ENCODE assay signal across 30 cellular contexts in the genomic region with DNA sequence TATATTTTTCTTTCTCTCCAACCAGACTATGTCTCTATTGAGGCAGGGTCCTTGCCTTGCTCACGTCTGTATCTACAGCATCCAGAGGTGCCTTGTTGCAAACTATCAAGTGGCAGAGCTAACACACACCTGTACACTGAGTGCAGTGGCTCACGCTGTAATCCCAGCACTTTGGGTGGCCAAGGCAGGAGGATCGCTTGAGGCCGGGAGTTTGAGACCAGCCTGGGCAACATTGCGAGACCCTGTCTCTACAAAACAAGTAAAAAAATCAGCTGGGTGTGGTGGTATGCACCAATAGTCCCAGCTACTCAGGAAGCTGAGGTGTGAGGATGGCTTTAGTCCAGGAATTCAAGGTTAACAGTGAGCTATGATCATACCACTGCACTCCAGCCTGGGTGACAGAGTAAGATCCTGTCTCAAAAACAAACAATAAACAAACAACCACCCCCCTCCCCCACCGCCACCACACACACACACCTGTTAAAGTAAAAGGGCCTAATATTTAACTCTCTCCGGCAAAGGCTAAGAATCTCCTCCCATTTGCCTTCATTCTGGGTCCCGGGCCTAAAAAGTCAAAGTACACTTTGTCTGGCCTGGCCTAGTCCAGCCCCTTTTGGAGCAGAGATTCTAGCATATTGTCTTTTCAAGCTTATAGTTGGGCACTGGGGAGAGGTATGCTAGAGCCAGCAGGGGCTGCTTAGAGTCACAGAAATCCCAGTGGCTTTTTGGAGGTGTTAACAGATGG. TPM values are rescaled to one million over a fixed set of nuclear protein-coding genes. Genes with fewer than 3 reads are reported as not detected.
DNase-seq lines count a peak whose midpoint lies in the region; ATAC-seq and TF ChIP-seq lines count a peak whose summit lies in the region.
"Had no signal": no experiment of that assay in that cellular context is flagged by ENCODE, and none has a peak within 500 bp of the region (broad histone marks: within the 10 kb centered on the region; RNA-seq: fewer than 3 reads in every experiment).

No MANE protein-coding gene starts in this region.

- H3K27me3 Mint-ChIP-seq in IgD-negative memory B cell (no peaks in the 10 kb centered on the region), nephron progenitor cell (ENCODE audit: low read depth, poor library complexity) (no peaks in the 10 kb centered on the region)
- H3K27me3 Mint-ChIP-seq: B cell; CD8-positive, alpha-beta memory T cell had no signal

- ATAC-seq in left lobe of liver (peak; percentile 67), GM18502 (IDR thresholded peaks at IDR 0.05; ENCODE audit: poor library complexity, unreplicated experiment) (no peak)
- ATAC-seq: GM12878, HCT116, PC-3, SK-N-SH treated with all-trans-retinoic acid at 6 μM for 48 hours had no signal

- peaks cover 9% of the 10 kb centered on the region for H3K36me3 Mint-ChIP-seq in IgD-negative memory B cell
- peaks cover 68% of the 10 kb centered on the region for H3K36me3 Mint-ChIP-seq in nephron progenitor cell (ENCODE audit: low read depth)

- peak overlapping the region; percentile 9 to 91 (median 32) for H3K27ac Mint-ChIP-seq in IgD-negative memory B cell
- H3K27ac Mint-ChIP-seq in nephron progenitor cell, result peak overlapping the region; percentile 47
- H3K27ac Mint-ChIP-seq: B cell; CD8-positive, alpha-beta memory T cell had no signal

- TF ChIP-seq CTCF in 22Rv1 (IDR thresholded peaks at IDR 0.05) (no peak), nephron progenitor cell (IDR thresholded peaks at IDR 0.05) (no peak), foreskin fibroblast (IDR thresholded peaks at IDR 0.05; ENCODE audit: low read depth, low read length) (no peak)

- H3K9me3 Mint-ChIP-seq in IgD-negative memory B cell (peaks cover 0 to 4% (median 0%) of the 10 kb centered on the region in 3 donors), nephron progenitor cell (no peaks in the 10 kb centered on the region)
- H3K9me3 Mint-ChIP-seq: CD8-positive, alpha-beta memory T cell had no signal

- no peak overlapping the region for H3K4me3 Mint-ChIP-seq in IgD-negative memory B cell
- no peak overlapping the region for H3K4me3 Mint-ChIP-seq in nephron progenitor cell
- H3K4me3 Mint-ChIP-seq: B cell; CD8-positive, alpha-beta memory T cell had no signal

- no peak overlapping the region for H3K4me3 ChIP-seq in foreskin fibroblast (ENCODE audit: low read depth in 1 of 2, low read length in 2 of 2)
- H3K4me3 ChIP-seq: GM12878, MG63, SJCRH30 had no signal

- H3K27ac ChIP-seq in 22Rv1, result 0 out of 2 replicates have a peak overlapping the region, but pooled peaks have one; percentile 13
- H3K27ac ChIP-seq: C4-2B, HL-60, SJCRH30 had no signal

- peaks cover 11 to 20% (median 15%) of the 10 kb centered on the region in 3 donors for H3K4me1 Mint-ChIP-seq in IgD-negative memory B cell
- peaks cover 4% of the 10 kb centered on the region for H3K4me1 Mint-ChIP-seq in nephron progenitor cell

- DNase-seq in left lobe of liver (ENCODE audit: low spot score) (no peak), nephron progenitor cell (no peak), foreskin fibroblast (no peak), NCI-H510A (lab: John Stamatoyannopoulos, UW) (no peak)
- DNase-seq: CD8-positive, alpha-beta memory T cell; DMS 273 treated with DMSO at 0.1 percent for 48 hours; DMS79; EL; GDM1; KBM-7; MG63; NCI-H1105 treated with DMSO at 0.1 percent for 48 hours; NCI-H146; NCI-H1930; NCI-H2107; NCI-H524 treated with DMSO at 0.1 percent for 48 hours; NCI-H82; NK-92 treated with Interleukin-12 subunit alpha and Interleukin-12 subunit beta, amount 100 ng/mL, for 24 hours; PC-3; SJCRH30 had no signal

RNA-seq across cellular contexts. Expression of a gene that starts 9.5 kb away (rescaled TPM):
- polyA plus RNA-seq in IgD-negative memory B cell, result 0.20 TPM
- total RNA-seq in left lobe of liver, result not detected
- total RNA-seq: H1 had no signal
- polyA plus RNA-seq: H1 had no signal

RNA-seq across cellular contexts. Expression of a gene that starts 51.5 kb away (rescaled TPM):
- 17.8 TPM for polyA plus RNA-seq in IgD-negative memory B cell
- total RNA-seq in left lobe of liver, result 35.6 TPM
